Comparison of ENCODE assay signal across 8 cellular contexts in the genomic region with DNA sequence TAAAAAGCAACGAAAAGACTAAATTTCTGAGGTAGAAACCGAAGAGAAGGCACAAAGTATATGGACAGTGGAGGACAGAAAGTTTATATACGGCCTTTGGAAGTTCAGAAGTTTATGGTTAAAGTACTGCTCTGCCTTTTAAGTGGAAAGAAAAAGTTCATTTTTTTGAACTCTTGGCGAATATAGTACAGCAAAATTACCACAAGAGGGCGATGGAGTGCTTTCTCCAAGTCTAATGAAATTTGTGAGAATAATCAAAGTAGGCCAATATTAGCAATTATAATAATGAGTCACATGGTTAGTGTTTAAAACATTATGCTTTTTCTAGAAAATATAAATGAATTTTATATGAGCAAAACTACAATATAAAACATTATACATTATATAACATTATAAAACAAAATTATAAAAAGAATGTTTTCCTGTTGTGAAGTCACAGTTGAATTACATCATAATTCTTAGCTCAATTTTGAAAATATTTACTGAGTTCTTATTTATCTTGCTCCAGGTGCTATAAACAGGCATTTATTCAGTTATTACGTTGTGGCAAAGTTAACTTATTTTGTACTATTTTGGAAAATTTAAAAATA.
DNase-seq lines count a peak whose midpoint lies in the region; ATAC-seq, FAIRE-seq and TF ChIP-seq lines count a peak whose summit lies in the region.

No MANE protein-coding gene starts in this region.

- no peaks in the 10 kb centered on the region for H3K79me2 ChIP-seq in SU-DHL-6 (ENCODE audit: insufficient read depth, low read length)

- H3F3A ChIP-seq in SU-DHL-6 (ENCODE audit: insufficient read depth), result no peaks in the 10 kb centered on the region

- H3K9me3 ChIP-seq in SU-DHL-6 (ENCODE audit: insufficient read depth, low read length) (no peaks in the 10 kb centered on the region), small intestine (ENCODE audit: control insufficient read depth, low read depth) (no peaks in the 10 kb centered on the region)
- H3K9me3 ChIP-seq in effector memory CD4-positive, alpha-beta T cell (ENCODE audit: control insufficient read depth, low read length), result no peaks in the 10 kb centered on the region

- ATAC-seq in GM18520 (IDR thresholded peaks at IDR 0.05; ENCODE audit: unreplicated experiment), result peak; percentile 67
- ATAC-seq in HG03558 (IDR thresholded peaks at IDR 0.05; ENCODE audit: extremely low read depth, unreplicated experiment), result peak; percentile 52
- peak; percentile 48 for ATAC-seq in foreskin keratinocyte

- DNase-seq in DMS 273 (lab: John Stamatoyannopoulos, UW; ENCODE audit: unreplicated experiment) (peak; percentile 57), DMS 273 treated with DMSO at 0.1 percent for 48 hours (lab: John Stamatoyannopoulos, UW) (no peak), foreskin keratinocyte (no peak), small intestine (peak; percentile 31)
- no peak for DNase-seq in effector memory CD4-positive, alpha-beta T cell

- no peaks in the 10 kb centered on the region for H3K9me2 ChIP-seq in SU-DHL-6 (replicated peaks; ENCODE audit: insufficient read depth, low read length)

- no peak overlapping the region for H2AFZ ChIP-seq in SU-DHL-6 (ENCODE audit: low read depth, low read length, severe bottlenecking)

- H4K20me1 ChIP-seq in SU-DHL-6 (ENCODE audit: low read depth, low read length), result no peaks in the 10 kb centered on the region

- FAIRE-seq in small intestine (lab: Jason Lieb, UNC), result peak; percentile 94

- H3K27ac ChIP-seq in SU-DHL-6 (ENCODE audit: low read depth, low read length), result no peak overlapping the region
- no peak overlapping the region for H3K27ac ChIP-seq in foreskin keratinocyte
- H3K27ac ChIP-seq in small intestine (ENCODE audit: low read depth in 1 of 2, low read length in 1 of 2), result no peak overlapping the region
- H3K27ac ChIP-seq in effector memory CD4-positive, alpha-beta T cell (ENCODE audit: insufficient read depth, low read length, poor library complexity, severe bottlenecking), result no peak overlapping the region

- TF ChIP-seq CTCF in SU-DHL-6 (IDR thresholded peaks at IDR 0.05; ENCODE audit: insufficient read depth, low read length, poor library complexity, severe bottlenecking) (peak; percentile 27), foreskin keratinocyte (conservative IDR thresholded peaks at IDR 0.05) (peak; percentile 85)

- H3K9ac ChIP-seq in SU-DHL-6 (ENCODE audit: low read length), result no peak overlapping the region

- no peak overlapping the region for H3K4me2 ChIP-seq in SU-DHL-6 (ENCODE audit: low read depth, low read length, poor library complexity, severe bottlenecking)

- no peak overlapping the region for H3K4me3 ChIP-seq in SU-DHL-6 (ENCODE audit: insufficient read depth, low read length, poor library complexity, severe bottlenecking)
- H3K4me3 ChIP-seq in small intestine (ENCODE audit: low read depth in 1 of 2, low read length in 2 of 2), result no peak overlapping the region
- no peak overlapping the region for H3K4me3 ChIP-seq in effector memory CD4-positive, alpha-beta T cell (ENCODE audit: insufficient read depth, low read depth, low read length, poor library complexity, severe bottlenecking)

- 22 to 25% (median 22%) methylated on average over 6 of the region's 6 CpGs for WGBS in small intestine, 3 donors

- H3K4me1 ChIP-seq in foreskin keratinocyte (peaks cover 2% of the 10 kb centered on the region), small intestine (ENCODE audit: control insufficient read depth in 2 of 2, insufficient read depth in 1 of 2, low read depth in 1 of 2, low read length in 1 of 2) (no peaks in the 10 kb centered on the region)
- H3K4me1 ChIP-seq in effector memory CD4-positive, alpha-beta T cell (ENCODE audit: control insufficient read depth, insufficient read depth, low read length, poor library complexity, severe bottlenecking), result no peaks in the 10 kb centered on the region

- H3K27me3 ChIP-seq in SU-DHL-6 (ENCODE audit: low read length) (no peaks in the 10 kb centered on the region), foreskin keratinocyte (no peaks in the 10 kb centered on the region), small intestine (ENCODE audit: control insufficient read depth in 2 of 2, insufficient read depth in 2 of 2, low read length in 2 of 2) (no peaks in the 10 kb centered on the region)
- H3K27me3 ChIP-seq in effector memory CD4-positive, alpha-beta T cell (replicated peaks; ENCODE audit: control insufficient read depth, insufficient read depth, low read length, poor library complexity, severe bottlenecking), result no peaks in the 10 kb centered on the region

- H3K36me3 ChIP-seq in SU-DHL-6 (ENCODE audit: low read length), result no peaks in the 10 kb centered on the region
- peaks cover 9 to 10% of the 10 kb centered on the region in 2 donors for H3K36me3 ChIP-seq in small intestine (ENCODE audit: control insufficient read depth in 2 of 2, insufficient read depth in 2 of 2, low read length in 2 of 2)
- H3K36me3 ChIP-seq in effector memory CD4-positive, alpha-beta T cell (ENCODE audit: control insufficient read depth, insufficient read depth, low read length), result no peaks in the 10 kb centered on the region

Comparison
In these comparisons a context has a peak if more than half of its experiments do, and no peak if none do; other contexts are left out.
1. DNase-seq: peak in DMS 273 (single experiment) and small intestine (single experiment); none in DMS 273 treated with DMSO at 0.1 percent for 48 hours (single experiment), foreskin keratinocyte (0 of 2) and effector memory CD4-positive, alpha-beta T cell (0 of 3).
2. Peak in every context shown above with its lines, with median percentiles within 50 percentile points of each other: ATAC-seq.